23 cellular contexts compared by ENCODE assay signal in the genomic region with DNA sequence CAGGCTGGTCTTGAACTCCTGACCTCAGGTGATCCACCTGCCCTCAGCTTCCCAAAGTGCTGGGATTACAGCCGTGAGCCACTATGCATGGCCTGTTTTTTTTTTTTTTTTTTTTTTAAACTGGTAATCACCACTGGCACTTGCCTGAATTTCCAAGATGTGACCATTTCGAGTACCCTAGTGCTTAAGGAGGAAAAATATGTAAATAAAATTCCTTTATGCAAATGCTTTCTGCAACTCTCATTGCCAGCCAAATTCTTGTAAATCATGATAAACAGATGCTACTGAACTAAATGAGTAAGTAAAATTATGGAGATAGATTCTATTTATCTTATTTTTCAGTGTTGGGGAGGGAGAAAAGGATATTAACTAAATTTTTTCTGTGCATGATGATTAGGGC. TPM values are rescaled to one million over a fixed set of nuclear protein-coding genes. Genes with fewer than 3 reads are reported as not detected.
DNase-seq lines count a peak whose midpoint lies in the region; ATAC-seq and TF ChIP-seq lines count a peak whose summit lies in the region.
"Had no signal": no experiment of that assay in that cellular context is flagged by ENCODE, and none has a peak within 500 bp of the region (broad histone marks: within the 10 kb centered on the region; RNA-seq: fewer than 3 reads in every experiment).

No MANE protein-coding gene starts in this region.

- H3K36me3 ChIP-seq in trophoblast cell (ENCODE audit: control insufficient read depth in 1 of 2, insufficient read depth in 2 of 2, low read length in 2 of 2): peaks cover 0 to 2% of the 10 kb centered on the region in 2 experiments
- H3K36me3 ChIP-seq: BE2C had no signal

- H3K79me1 ChIP-seq in trophoblast cell (ENCODE audit: low read length): no peaks in the 10 kb centered on the region

- WGBS in trophoblast cell (ENCODE audit: extremely low coverage, insufficient coverage, insufficient read length): no CpG with 5 or more reads among the region's 2 CpGs

- H3K27me3 ChIP-seq in trophoblast cell (ENCODE audit: insufficient read depth, low read length): no peaks in the 10 kb centered on the region
- H3K27me3 ChIP-seq: BE2C had no signal

- no peak overlapping the region for H3K18ac ChIP-seq in trophoblast cell (ENCODE audit: low read length)

- no peak overlapping the region for H3K23ac ChIP-seq in trophoblast cell (ENCODE audit: low read length)

- no peak overlapping the region for H2BK12ac ChIP-seq in trophoblast cell (ENCODE audit: low read length)

- H3K79me2 ChIP-seq in trophoblast cell (ENCODE audit: control insufficient read depth, insufficient read depth, low read length, poor library complexity): no peaks in the 10 kb centered on the region

- H4K91ac ChIP-seq in trophoblast cell (ENCODE audit: low read depth, low read length): no peak overlapping the region

- H3K14ac ChIP-seq in trophoblast cell (ENCODE audit: low read length): no peak overlapping the region

- DNase-seq in AG10803 (ENCODE audit: low read depth) (peak; percentile 62), NCI-H526 (lab: John Stamatoyannopoulos, UW) (peak; percentile 21 to 56), fibroblast of gingiva (ENCODE audit: low read depth) (peak; percentile 54), GM13976 (ENCODE audit: low spot score) (no peak), trophoblast cell (no peak)
- DNase-seq: ACHN; BE2C; C1 segment of cervical spinal cord; CD4-positive, CD25-positive, alpha-beta regulatory T cell; CD8-positive, alpha-beta memory T cell; COR-L47; DMS 273 treated with DMSO at 0.1 percent for 48 hours; DMS53; DND-41; EL; GOT3; H7; HFFc6; KG1 had no signal

- H2BK5ac ChIP-seq in trophoblast cell (ENCODE audit: low read depth, low read length, poor library complexity): no peak overlapping the region

- H2AFZ ChIP-seq in trophoblast cell (ENCODE audit: insufficient read depth, low read length, poor library complexity): no peak overlapping the region

- no peak overlapping the region for H3K27ac ChIP-seq in trophoblast cell (ENCODE audit: low read depth, low read length)

- ATAC-seq in HG03095 (IDR thresholded peaks at IDR 0.05; ENCODE audit: unreplicated experiment) (no peak), HG02610 (IDR thresholded peaks at IDR 0.05; ENCODE audit: unreplicated experiment) (no peak)
- ATAC-seq: HCT116, HepG2 had no signal

- no peak overlapping the region for H4K12ac ChIP-seq in trophoblast cell (ENCODE audit: low read depth, low read length)

- no peak overlapping the region for H2AK5ac ChIP-seq in trophoblast cell (ENCODE audit: low read length)

- no peak overlapping the region for H4K8ac ChIP-seq in trophoblast cell (ENCODE audit: low read depth, low read length)

- in situ Hi-C loops in GM13976 (cut with MboI; ENCODE audit: low sequenced_read_pairs, unreplicated experiment): no loop called here

- H2BK120ac ChIP-seq in trophoblast cell (ENCODE audit: insufficient read depth, low read length, poor library complexity): no peak overlapping the region

- H3K9ac ChIP-seq in trophoblast cell (ENCODE audit: low read length): no peak overlapping the region

- H3K4me1 ChIP-seq in trophoblast cell (ENCODE audit: control insufficient read depth in 1 of 2, insufficient read depth in 2 of 2, low read length in 2 of 2): peaks cover 5 to 6% of the 10 kb centered on the region in 2 experiments
- H3K4me1 ChIP-seq: BE2C had no signal

- H3K4ac ChIP-seq in trophoblast cell (ENCODE audit: low read depth, low read length): no peak overlapping the region

- no peak overlapping the region for H3K4me3 ChIP-seq in AG10803 (ENCODE audit: low read length)
- H3K4me3 ChIP-seq in trophoblast cell (ENCODE audit: low read depth, low read length): no peak overlapping the region

- H3K9me3 ChIP-seq in trophoblast cell (ENCODE audit: insufficient read depth, low read depth, low read length): no peaks in the 10 kb centered on the region
- H3K9me3 ChIP-seq: BE2C had no signal

- TF ChIP-seq CTCF in AG10803 (conservative IDR thresholded peaks at IDR 0.05; ENCODE audit: low read length) (no peak), GM13976 (IDR thresholded peaks at IDR 0.05; ENCODE audit: borderline replicate concordance, control extremely low read depth, extremely low read depth, insufficient read depth, missing control alignments) (no peak)

- no peak overlapping the region for H3K4me2 ChIP-seq in trophoblast cell (ENCODE audit: low read length)

RNA-seq across cellular contexts. Expression of a gene that starts 18.6 kb away (rescaled TPM):
- polyA plus RNA-seq in trophoblast cell (2013): 17.0 and 18.3 TPM in 2 replicates

Comparison
In these comparisons a context has a peak if more than half of its experiments do, and no peak if none do; other contexts are left out.
1. DNase-seq: peak in AG10803 (single experiment), NCI-H526 (2 of 2) and fibroblast of gingiva (single experiment); none in GM13976 (single experiment) and trophoblast cell (0 of 2).